Comparison of ENCODE assay signal across 16 cellular contexts in genomic region chr22:20403779-20404140, GRCh38.
"Had no signal": no experiment of that assay in that cellular context is flagged by ENCODE, and none has a peak within 500 bp of the region (broad histone marks: within the 10 kb centered on the region; RNA-seq: fewer than 3 reads in every experiment).

No MANE protein-coding gene starts in this region.

- H3K4me3 Mint-ChIP-seq: activated T-helper 17 cell treated with anti-CD3 and anti-CD28 coated beads, Interleukin-2, amount 50 U/mL, for 72 hours; nephron progenitor cell; T-helper 1 cell treated with Interleukin-12 subunit alpha and Interleukin-12 subunit beta and Interleukin-4 antibody, amounts not matched to agents 30 μg/mL and 1 μg/mL, for 36 hours had no signal

- H3K27me3 Mint-ChIP-seq: activated T-helper 17 cell treated with anti-CD3 and anti-CD28 coated beads, Interleukin-2, amount 50 U/mL, for 72 hours had no signal

- H3K36me3 ChIP-seq: prostate gland, transverse colon had no signal

- H3K27ac Mint-ChIP-seq: activated T-helper 17 cell treated with anti-CD3 and anti-CD28 coated beads, Interleukin-2, amount 50 U/mL, for 72 hours; nephron progenitor cell had no signal

- H3K9me3 Mint-ChIP-seq: activated T-helper 17 cell treated with anti-CD3 and anti-CD28 coated beads, Interleukin-2, amount 50 U/mL, for 72 hours; nephron progenitor cell; T-helper 1 cell treated with Interleukin-12 subunit alpha and Interleukin-12 subunit beta and Interleukin-4 antibody, amounts not matched to agents 30 μg/mL and 1 μg/mL, for 36 hours had no signal

- H3K9me3 ChIP-seq: adrenal gland, esophagus squamous epithelium, prostate gland, transverse colon had no signal

- DNase-seq: activated naive CD4-positive, alpha-beta T cell treated with Interleukin-2 at 50 U/mL for 16 hours; esophagus squamous epithelium; hippocampal formation; mesenchymal stem cell; nephron progenitor cell; right cardiac atrium; stimulated activated CD4-positive, alpha-beta T cell treated with anti-CD3 and anti-CD28 coated beads, Interleukin-4, amount 100 ng/mL, for 24 hours; stimulated activated naive CD8-positive, alpha-beta T cell treated with anti-CD3 and anti-CD28 coated beads, Interleukin-15, Interleukin-2, amounts not matched to agents 100 U/mL and 50 U/mL, for 24 hours; transverse colon; WERI-Rb-1 had no signal

- ATAC-seq: activated T-helper 17 cell treated with anti-CD3 and anti-CD28 coated beads, Interleukin-2, amount 50 U/mL, for 72 hours; right cardiac atrium; stimulated activated naive CD8-positive, alpha-beta T cell treated with anti-CD3 and anti-CD28 coated beads, Interleukin-15, Interleukin-2, amounts not matched to agents 100 U/mL and 50 U/mL, for 24 hours had no signal

- H3K4me3 ChIP-seq: adrenal gland, cardiac muscle cell, esophagus squamous epithelium, prostate gland, skin epidermis, transverse colon had no signal

- H3K4me1 ChIP-seq: adrenal gland, esophagus squamous epithelium, prostate gland, transverse colon had no signal

- H3K27ac ChIP-seq: adrenal gland, cardiac muscle cell, esophagus squamous epithelium, prostate gland, skin epidermis, transverse colon, WERI-Rb-1 had no signal
